20 cellular contexts compared by ENCODE assay signal in genomic region chr6:138662474-138662873, GRCh38.
A peak's percentile ranks its signal among the peaks of the same experiment; 100 is the strongest.
DNase-seq lines count a peak whose midpoint lies in the region; ATAC-seq and TF ChIP-seq lines count a peak whose summit lies in the region.
"Had no signal": no experiment of that assay in that cellular context is flagged by ENCODE, and none has a peak within 500 bp of the region (broad histone marks: within the 10 kb centered on the region; RNA-seq: fewer than 3 reads in every experiment).

No MANE protein-coding gene starts in this region.

- ATAC-seq in HG02571 (IDR thresholded peaks at IDR 0.05; ENCODE audit: unreplicated experiment), result no peak
- ATAC-seq: activated CD4-positive, alpha-beta T cell treated with anti-CD3 and anti-CD28 coated beads for 36 hours; GM12878; natural killer cell treated with Interleukin-12 subunit alpha and Interleukin-12 subunit beta and Interleukin-15 and Interleukin-18, amount 100 ng/mL, for 72 hours; Right ventricle myocardium inferior had no signal

- no peaks in the 10 kb centered on the region for H3K4me1 Mint-ChIP-seq in MCF 10A (ENCODE audit: insufficient read depth, unreplicated experiment)
- H3K4me1 Mint-ChIP-seq: activated naive CD8-positive, alpha-beta T cell treated with anti-CD3 and anti-CD28 coated beads for 36 hours; central memory CD8-positive, alpha-beta T cell had no signal

- H3K4me3 ChIP-seq in breast epithelium (no peak overlapping the region), astrocyte of the spinal cord (ENCODE audit: low read depth, low read length) (no peak overlapping the region), foreskin fibroblast (ENCODE audit: low read depth in 1 of 2, low read length in 2 of 2) (no peak overlapping the region), colonic mucosa (no peak overlapping the region)
- H3K4me3 ChIP-seq: GM12878, lung had no signal

- H3K27ac ChIP-seq in breast epithelium (no peak overlapping the region), colonic mucosa (no peak overlapping the region)

- H3K4me1 ChIP-seq in breast epithelium (no peaks in the 10 kb centered on the region), colonic mucosa (no peaks in the 10 kb centered on the region)

- DNase-seq in MCF 10A (ENCODE audit: unreplicated experiment) (peak; percentile 69), breast epithelium (ENCODE audit: low spot score in 2 of 2) (no peak), astrocyte of the spinal cord (ENCODE audit: low read depth, low spot score) (peak; percentile 40), foreskin fibroblast (peak; percentile 30 to 62), colonic mucosa (no peak), GOT3 (lab: John Stamatoyannopoulos, UW) (no peak)
- DNase-seq in activated CD8-positive, alpha-beta memory T cell treated with anti-CD3 and anti-CD28 coated beads, Interleukin-2, amount 50 U/mL, for 4 hours, result no peak
- DNase-seq: activated CD4-positive, alpha-beta T cell treated with anti-CD3 and anti-CD28 coated beads for 36 hours; activated naive CD8-positive, alpha-beta T cell treated with anti-CD3 and anti-CD28 coated beads for 36 hours; CD4-positive, alpha-beta T cell; Karpas-422; NCI-H2029 treated with DMSO at 0.1 percent for 48 hours; NCI-H774; retina had no signal

- no peaks in the 10 kb centered on the region for H3K27me3 Mint-ChIP-seq in MCF 10A (ENCODE audit: insufficient read depth, unreplicated experiment)
- H3K27me3 Mint-ChIP-seq: activated CD4-positive, alpha-beta T cell treated with anti-CD3 and anti-CD28 coated beads for 36 hours; CD4-positive, alpha-beta T cell had no signal

- CTCF ChIA-PET in MCF 10A (lab: Yijun Ruan, JAX), result interaction anchor here (0.6 to 3.8 kb wide), 2 partner anchors 16 to 29 kb away, joined by 3 to 17 read pairs; no protein-coding TSS in a partner anchor

- intact Hi-C loops in MCF 10A (cut with micrococcal nuclease), result no loop called here
- intact Hi-C loops in breast epithelium (cut with DNase I; ENCODE audit: low total_unique reads), result no loop called here
- intact Hi-C loops in colonic mucosa (cut with DNase I), result no loop called here

- in situ Hi-C loops in astrocyte of the spinal cord (cut with HindIII; ENCODE audit: low sequenced_read_pairs), result no loop called here

- no peak for TF ChIP-seq POLR2A in breast epithelium (IDR thresholded peaks at IDR 0.05)

- H3K4me3 Mint-ChIP-seq in MCF 10A (ENCODE audit: unreplicated experiment), result peak overlapping the region; percentile 11
- H3K4me3 Mint-ChIP-seq: activated CD4-positive, alpha-beta T cell treated with anti-CD3 and anti-CD28 coated beads for 36 hours; activated naive CD8-positive, alpha-beta T cell treated with anti-CD3 and anti-CD28 coated beads for 36 hours; CD4-positive, alpha-beta T cell; central memory CD8-positive, alpha-beta T cell; natural killer cell treated with Interleukin-12 subunit alpha and Interleukin-12 subunit beta and Interleukin-15 and Interleukin-18, amount 100 ng/mL, for 72 hours had no signal

- H3K9me3 Mint-ChIP-seq in MCF 10A (ENCODE audit: unreplicated experiment), result no peaks in the 10 kb centered on the region
- H3K9me3 Mint-ChIP-seq: activated naive CD8-positive, alpha-beta T cell treated with anti-CD3 and anti-CD28 coated beads for 36 hours; CD4-positive, alpha-beta T cell; central memory CD8-positive, alpha-beta T cell; natural killer cell treated with Interleukin-12 subunit alpha and Interleukin-12 subunit beta and Interleukin-15 and Interleukin-18, amount 100 ng/mL, for 72 hours had no signal

- H3K27me3 ChIP-seq in breast epithelium, result no peaks in the 10 kb centered on the region
- H3K27me3 ChIP-seq in colonic mucosa, result no peaks in the 10 kb centered on the region

- TF ChIP-seq CTCF in MCF 10A (IDR thresholded peaks at IDR 0.05; ENCODE audit: unreplicated experiment) (no peak), breast epithelium (IDR thresholded peaks at IDR 0.05) (no peak), astrocyte of the spinal cord (IDR thresholded peaks at IDR 0.05; ENCODE audit: low read depth, low read length) (no peak), foreskin fibroblast (IDR thresholded peaks at IDR 0.05; ENCODE audit: low read depth, low read length) (no peak), colonic mucosa (IDR thresholded peaks at IDR 0.05) (no peak)

- no peak overlapping the region for H3K9ac ChIP-seq in colonic mucosa (ENCODE audit: low read depth in 2 of 2, low read length in 2 of 2)

- POLR2A ChIA-PET in MCF 10A (lab: Yijun Ruan, JAX), result interaction anchor here (0.7 to 4.1 kb wide), 7 partner anchors 9 to 68 kb away, joined by 4 to 34 read pairs (median 4); no protein-coding TSS in a partner anchor

- no peaks in the 10 kb centered on the region for H3K9me3 ChIP-seq in breast epithelium
- H3K9me3 ChIP-seq in colonic mucosa, result no peaks in the 10 kb centered on the region

- BruUV-seq in MCF 10A (replicated peaks; lab: Mats Ljungman, UMichigan), result no TSS peak

- H3K36me3 Mint-ChIP-seq in MCF 10A (ENCODE audit: insufficient read depth, unreplicated experiment), result no peaks in the 10 kb centered on the region
- H3K36me3 Mint-ChIP-seq: activated naive CD8-positive, alpha-beta T cell treated with anti-CD3 and anti-CD28 coated beads for 36 hours; natural killer cell treated with Interleukin-12 subunit alpha and Interleukin-12 subunit beta and Interleukin-15 and Interleukin-18, amount 100 ng/mL, for 72 hours had no signal

- H3K27ac Mint-ChIP-seq in MCF 10A (ENCODE audit: low read depth, unreplicated experiment), result peak overlapping the region; percentile 47
- H3K27ac Mint-ChIP-seq: activated CD4-positive, alpha-beta T cell treated with anti-CD3 and anti-CD28 coated beads for 36 hours; activated naive CD8-positive, alpha-beta T cell treated with anti-CD3 and anti-CD28 coated beads for 36 hours; CD4-positive, alpha-beta T cell; natural killer cell treated with Interleukin-12 subunit alpha and Interleukin-12 subunit beta and Interleukin-15 and Interleukin-18, amount 100 ng/mL, for 72 hours had no signal

- H3K36me3 ChIP-seq in breast epithelium (no peaks in the 10 kb centered on the region), colonic mucosa (no peaks in the 10 kb centered on the region)

Comparison
In these comparisons a context has a peak if more than half of its experiments do, and no peak if none do; other contexts are left out.
1. DNase-seq: peak in MCF 10A (single experiment), astrocyte of the spinal cord (single experiment) and foreskin fibroblast (2 of 2); none in breast epithelium (0 of 2), activated CD8-positive, alpha-beta memory T cell treated with anti-CD3 and anti-CD28 coated beads, Interleukin-2, amount 50 U/mL, for 4 hours (single experiment), colonic mucosa (single experiment) and GOT3 (single experiment).